18 cellular contexts compared by ENCODE assay signal in genomic region chr14:86826641-86827040, GRCh38.
DNase-seq lines count a peak whose midpoint lies in the region; ATAC-seq, FAIRE-seq and TF ChIP-seq lines count a peak whose summit lies in the region.
"Had no signal": no experiment of that assay in that cellular context is flagged by ENCODE, and none has a peak within 500 bp of the region (broad histone marks: within the 10 kb centered on the region; RNA-seq: fewer than 3 reads in every experiment).

No MANE protein-coding gene starts in this region.

- H3K4me3 Mint-ChIP-seq in astrocyte (ENCODE audit: unreplicated experiment) = peak overlapping the region; percentile 3
- H3K4me3 Mint-ChIP-seq: CD8-positive, alpha-beta memory T cell; GM23338; IgD-negative memory B cell had no signal

- H3K9me3 ChIP-seq in astrocyte (ENCODE audit: insufficient read depth, low read depth, low read length) = peaks cover 2% of the 10 kb centered on the region
- H3K9me3 ChIP-seq: BLaER1, Caco-2 had no signal

- no peaks in the 10 kb centered on the region for H3K27me3 ChIP-seq in astrocyte (ENCODE audit: insufficient read depth, low read length)
- H3K27me3 ChIP-seq: BLaER1 had no signal

- H3K4me1 ChIP-seq in astrocyte (ENCODE audit: insufficient read depth, low read length) = no peaks in the 10 kb centered on the region
- H3K4me1 ChIP-seq: BLaER1, Caco-2 had no signal

- no peak overlapping the region for H3K4me2 ChIP-seq in astrocyte (ENCODE audit: low read length)
- H3K4me2 ChIP-seq: BLaER1, GM23338 had no signal

- H3K27ac ChIP-seq in astrocyte (ENCODE audit: low read depth, low read length) = no peak overlapping the region
- H3K27ac ChIP-seq: BLaER1 had no signal

- no peak for FAIRE-seq in astrocyte (lab: Jason Lieb, UNC)

- H4K20me1 ChIP-seq in astrocyte (ENCODE audit: insufficient read depth, low read length) = no peaks in the 10 kb centered on the region
- H4K20me1 ChIP-seq: BLaER1 had no signal

- no peak overlapping the region for H3K9ac ChIP-seq in astrocyte (ENCODE audit: low read length)
- H3K9ac ChIP-seq: BLaER1 had no signal

- no peaks in the 10 kb centered on the region for H3K27me3 Mint-ChIP-seq in astrocyte (ENCODE audit: low read depth, unreplicated experiment)
- H3K27me3 Mint-ChIP-seq: CD8-positive, alpha-beta memory T cell; IgD-negative memory B cell had no signal

- H3K27ac Mint-ChIP-seq in astrocyte (ENCODE audit: unreplicated experiment) = peak overlapping the region; percentile 92
- H3K27ac Mint-ChIP-seq: CD8-positive, alpha-beta memory T cell; GM23338 had no signal

- H3K79me2 ChIP-seq in astrocyte (ENCODE audit: insufficient read depth, low read length) = no peaks in the 10 kb centered on the region

- DNase-seq in A172 (ENCODE audit: low spot score) (peak; percentile 1), AG20443 (ENCODE audit: low spot score) (peak; percentile 9), astrocyte (ENCODE audit: low read depth) (no peak), iris pigment epithelial cell (ENCODE audit: low read depth) (peak; percentile 4), DMS153 (lab: John Stamatoyannopoulos, UW) (no peak), foreskin melanocyte (no peak), cerebellum (ENCODE audit: low spot score) (no peak)
- DNase-seq: 8988T; ACHN; AML-193; Caco-2; CD8-positive, alpha-beta memory T cell; DMS53; H7 had no signal

- no peaks in the 10 kb centered on the region for H3K9me3 Mint-ChIP-seq in astrocyte (ENCODE audit: unreplicated experiment)
- H3K9me3 Mint-ChIP-seq: GM23338 had no signal

- peaks cover 10% of the 10 kb centered on the region for H3K4me1 Mint-ChIP-seq in astrocyte (ENCODE audit: low read depth, unreplicated experiment)
- H3K4me1 Mint-ChIP-seq: CD8-positive, alpha-beta memory T cell; GM23338; IgD-negative memory B cell had no signal

- H3K4me3 ChIP-seq in astrocyte (ENCODE audit: insufficient read depth, low read depth, low read length) = no peak overlapping the region
- H3K4me3 ChIP-seq: BLaER1, GM23338 had no signal

- ATAC-seq in GM18873 (IDR thresholded peaks at IDR 0.05; ENCODE audit: low FRiP score, unreplicated experiment) = no peak
- ATAC-seq: GM23338 had no signal

- TF ChIP-seq CTCF in astrocyte (IDR thresholded peaks at IDR 0.05; ENCODE audit: insufficient read depth, low read depth, low read length) = no peak

- H2AFZ ChIP-seq in astrocyte (ENCODE audit: low read depth, low read length) = no peak overlapping the region
- H2AFZ ChIP-seq: GM23338 had no signal

- no peaks in the 10 kb centered on the region for H3K36me3 ChIP-seq in astrocyte (ENCODE audit: insufficient read depth, low read length)
- H3K36me3 ChIP-seq: BLaER1 had no signal

- no peaks in the 10 kb centered on the region for H3K36me3 Mint-ChIP-seq in astrocyte (ENCODE audit: low read depth, unreplicated experiment)
- H3K36me3 Mint-ChIP-seq: IgD-negative memory B cell had no signal

Comparison
In these comparisons a context has a peak if more than half of its experiments do, and no peak if none do; other contexts are left out.
1. DNase-seq: peak in A172 (single experiment), AG20443 (single experiment) and iris pigment epithelial cell (single experiment); none in astrocyte (single experiment), DMS153 (single experiment), foreskin melanocyte (single experiment) and cerebellum (single experiment).